8 cellular contexts compared by ENCODE assay signal in genomic region chr1:29202584-29203340, GRCh38. TPM values are rescaled to one million over a fixed set of nuclear protein-coding genes. Genes with fewer than 3 reads are reported as not detected.
DNase-seq lines count a peak whose midpoint lies in the region; ATAC-seq, FAIRE-seq and TF ChIP-seq lines count a peak whose summit lies in the region.

No MANE protein-coding gene starts in this region.

- peaks cover 28% of the 10 kb centered on the region for H3K36me3 ChIP-seq in bronchial epithelial cell (ENCODE audit: control insufficient read depth, insufficient read depth, low read length)
- peaks cover 6 to 80% (median 30%) of the 10 kb centered on the region in 6 donors for H3K36me3 ChIP-seq in spleen

- FAIRE-seq in bronchial epithelial cell (lab: Jason Lieb, UNC) (peak; percentile 99), islet of Langerhans (lab: Jason Lieb, UNC) (peak; percentile 99)

- H3K27me3 ChIP-seq in bronchial epithelial cell (ENCODE audit: control insufficient read depth, insufficient read depth, low read length) (no peaks in the 10 kb centered on the region), spleen (replicated peaks in 1 of 7) (no peaks in the 10 kb centered on the region)

- WGBS in spleen, 5 donors: 28 to 38% (median 32%) methylated on average over 14 of the region's 14 CpGs

- H3K4me3 ChIP-seq in WI38 (ENCODE audit: low read depth, low read length) (0 out of 2 replicates have a peak overlapping the region, but pooled peaks have one; percentile 6), bronchial epithelial cell (ENCODE audit: low read depth, low read length) (no peak overlapping the region), spleen (no peak overlapping the region)

- intact Hi-C loops in spleen (cut with DNase I; ENCODE audit: low total_unique reads): loop anchor here (2.0 to 10.0 kb wide), 2 partner anchors 168 to 320 kb away; no protein-coding TSS in a partner anchor

- no peak for TF ChIP-seq POLR2A in spleen (IDR thresholded peaks at IDR 0.05)

- no peaks in the 10 kb centered on the region for H3K9me3 ChIP-seq in spleen

- peaks cover 2 to 22% (median 12%) of the 10 kb centered on the region in 6 donors for H3K4me1 ChIP-seq in spleen

- peak; percentile 70 for DNase-seq in GDM1 (lab: John Stamatoyannopoulos, UW)
- peak; percentile 96 for DNase-seq in NCI-H2227 (lab: John Stamatoyannopoulos, UW; ENCODE audit: unreplicated experiment)
- DNase-seq in bronchial epithelial cell (ENCODE audit: low read depth): peak; percentile 97
- DNase-seq in spleen: peak; percentile 96

- ATAC-seq in HG03103 (IDR thresholded peaks at IDR 0.05; ENCODE audit: low read depth, unreplicated experiment): peak; percentile 68
- ATAC-seq in GM21717 (IDR thresholded peaks at IDR 0.05; ENCODE audit: unreplicated experiment): no peak

- peak overlapping the region in 7 of 8 donors; percentile 52 to 76 (median 68) for H3K27ac ChIP-seq in spleen

- TF ChIP-seq CTCF in WI38 (IDR thresholded peaks at IDR 0.05; ENCODE audit: low read depth, low read length): peak; percentile 88
- TF ChIP-seq CTCF in bronchial epithelial cell (IDR thresholded peaks at IDR 0.05; ENCODE audit: insufficient read depth, low read length, severe bottlenecking): peak; percentile 94
- peak; percentile 93 to 99 (median 97) for TF ChIP-seq CTCF in spleen (IDR thresholded peaks at IDR 0.05 in 8 of 11, conservative IDR thresholded peaks at IDR 0.05 in 3 of 11)

RNA-seq across cellular contexts. Expression of gene SRSF4, which starts 21.1 kb away (rescaled TPM):
- total RNA-seq in bronchial epithelial cell (34.5 and 40.1 TPM in 2 replicates), spleen (10 to 100 TPM; 77.6 to 94.7 (median 87.6) TPM)
- 10 to 100 TPM; 36.9 to 66.4 (median 62.4) TPM for polyA plus RNA-seq in spleen

RNA-seq across cellular contexts. Expression of gene MECR, which starts 28.0 kb away (rescaled TPM):
- total RNA-seq in bronchial epithelial cell: 28.2 TPM in 2 replicates
- total RNA-seq in spleen: 10 to 100 TPM in 4 of 7 donors, 1 to 10 TPM in 3; 6.4 to 25.4 (median 12.9) TPM
- 10 to 100 TPM; 14.3 to 18.3 (median 17.8) TPM for polyA plus RNA-seq in spleen

RNA-seq across cellular contexts. Expression of gene PTPRU, which starts 33.6 kb away (rescaled TPM):
- 40.8 and 53.2 TPM in 2 replicates for total RNA-seq in bronchial epithelial cell
- 10 to 100 TPM in 2 of 7 donors, 1 to 10 TPM in 5; 4.3 to 10.8 (median 6.1) TPM for total RNA-seq in spleen
- polyA plus RNA-seq in spleen: 1 to 10 TPM in 2 of 3 donors, under 1 TPM in 1; 1.00 to 3.1 (median 1.7) TPM
